Comparison of ENCODE assay signal across 9 cellular contexts in the genomic region with DNA sequence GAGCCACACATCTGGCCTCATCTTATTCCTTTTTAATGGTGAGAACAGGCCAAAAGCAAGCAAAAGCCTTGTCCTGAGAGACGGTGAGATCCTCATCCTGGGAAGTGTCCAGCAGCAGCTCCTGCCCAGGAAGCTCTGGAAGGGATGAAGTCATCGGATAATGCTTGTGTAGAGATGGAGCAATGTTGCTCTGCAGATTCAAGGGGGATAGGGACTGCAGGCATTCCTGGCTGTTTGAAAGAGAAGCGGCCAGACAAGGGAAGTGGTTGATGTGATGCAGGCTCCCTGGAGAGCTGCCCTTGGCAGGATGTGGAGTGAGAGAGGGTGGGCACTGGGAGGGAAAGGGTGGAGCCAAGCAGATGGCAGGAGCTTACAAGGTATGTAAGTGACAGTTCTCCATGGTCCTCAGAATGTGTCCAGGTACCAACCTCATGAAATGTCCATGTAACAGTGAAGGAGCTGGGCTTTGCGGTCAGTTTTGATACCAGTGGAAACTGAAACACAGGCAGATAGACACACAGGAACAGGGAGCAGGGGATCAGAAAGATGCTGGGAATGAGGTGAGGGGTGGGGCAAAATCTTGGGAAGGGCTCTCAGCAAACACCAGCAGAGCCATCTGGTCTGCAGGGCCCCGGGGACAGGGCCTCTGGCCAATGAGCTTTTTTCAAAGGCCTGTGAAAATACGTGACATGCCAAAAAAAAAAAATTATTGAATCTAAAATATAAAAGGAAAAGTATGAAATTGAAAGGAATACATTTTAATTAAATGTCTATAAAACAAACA. TPM values are rescaled to one million over a fixed set of nuclear protein-coding genes. Genes with fewer than 3 reads are reported as not detected.
DNase-seq lines count a peak whose midpoint lies in the region; ATAC-seq, FAIRE-seq and TF ChIP-seq lines count a peak whose summit lies in the region.
"Had no signal": no experiment of that assay in that cellular context is flagged by ENCODE, and none has a peak within 500 bp of the region (broad histone marks: within the 10 kb centered on the region; RNA-seq: fewer than 3 reads in every experiment).

No MANE protein-coding gene starts in this region.

- POLR2A ChIA-PET in PC-3 (lab: Charles Lee; ENCODE audit: unreplicated experiment) = no interaction called here

- H3K4me3 ChIP-seq in PC-3 (ENCODE audit: low read length) = no peak overlapping the region
- H3K4me3 ChIP-seq in foreskin fibroblast (ENCODE audit: low read depth in 1 of 2, low read length in 2 of 2) = no peak overlapping the region
- no peak overlapping the region for H3K4me3 ChIP-seq in sigmoid colon

- H3K79me2 ChIP-seq in PC-3 (ENCODE audit: low read length) = no peaks in the 10 kb centered on the region

- H3K9me2 ChIP-seq in PC-3 (replicated peaks; ENCODE audit: low read length) = no peaks in the 10 kb centered on the region

- BruUV-seq in PC-3 (replicated peaks; lab: Mats Ljungman, UMichigan) = no TSS peak

- H3K4me1 ChIP-seq in PC-3 (ENCODE audit: insufficient read depth, low read length) (peaks cover 5% of the 10 kb centered on the region; the same call in 1 of the 2 replicates), sigmoid colon (peaks cover 0 to 32% (median 30%) of the 10 kb centered on the region in 4 donors)

- TF ChIP-seq CTCF in PC-3 (conservative IDR thresholded peaks at IDR 0.05; ENCODE audit: low read depth, low read length) (no peak), foreskin fibroblast (IDR thresholded peaks at IDR 0.05; ENCODE audit: low read depth, low read length) (no peak), sigmoid colon (IDR thresholded peaks at IDR 0.05) (no peak)

- DNase-seq in H54 (ENCODE audit: insufficient read length, low spot score) (peak; percentile 70), PC-3 (peak; percentile 34), foreskin fibroblast (peak; percentile 91 to 92), sigmoid colon (peak; percentile 89), GM19238 (ENCODE audit: insufficient read length, low spot score) (no peak), NCI-H1092 (lab: John Stamatoyannopoulos, UW) (no peak)
- no peak for DNase-seq in activated CD8-positive, alpha-beta memory T cell treated with anti-CD3 and anti-CD28 coated beads, Interleukin-2, amount 50 U/mL, for 48 hours
- DNase-seq: activated naive CD8-positive, alpha-beta T cell treated with anti-CD3 and anti-CD28 coated beads, Interleukin-2, amount 10 ng/mL, durations not matched to agents 7 days and 5 days had no signal

- H3K9ac ChIP-seq in PC-3 (ENCODE audit: low read length) = no peak overlapping the region

- H3F3A ChIP-seq in PC-3 (ENCODE audit: low read length, unreplicated experiment) = no peaks in the 10 kb centered on the region

- no peaks in the 10 kb centered on the region for H4K20me1 ChIP-seq in PC-3 (ENCODE audit: low read length)

- intact Hi-C loops in PC-3 (cut with micrococcal nuclease) (no loop called here), sigmoid colon (cut with DNase I) (no loop called here)

- no peak overlapping the region for H3K27ac ChIP-seq in PC-3 (ENCODE audit: low read length)
- peak overlapping the region; percentile 73 to 82 (median 74) for H3K27ac ChIP-seq in sigmoid colon

- peak; percentile 58 for ATAC-seq in PC-3
- ATAC-seq in HG02981 (IDR thresholded peaks at IDR 0.05; ENCODE audit: unreplicated experiment) = no peak

- peak; percentile 69 for FAIRE-seq in H54 (lab: Jason Lieb, UNC)

- 56 to 57% methylated on average over 6 of the region's 6 CpGs for WGBS in sigmoid colon, 2 donors

- H3K9me3 ChIP-seq in PC-3 (ENCODE audit: low read length) = no peaks in the 10 kb centered on the region
- H3K9me3 ChIP-seq in sigmoid colon = no peaks in the 10 kb centered on the region

- CTCF ChIA-PET in PC-3 (lab: Charles Lee) = interaction anchor here (1.2 kb wide), 1 partner anchor 42 kb away, joined by 4 read pairs; no protein-coding TSS in a partner anchor

- H3K4me2 ChIP-seq in PC-3 (ENCODE audit: low read length) = no peak overlapping the region

- H3K27me3 ChIP-seq in PC-3 (ENCODE audit: low read length) = no peaks in the 10 kb centered on the region
- H3K27me3 ChIP-seq in sigmoid colon = no peaks in the 10 kb centered on the region

- H2AFZ ChIP-seq in PC-3 (ENCODE audit: low read length) = 0 out of 2 replicates have a peak overlapping the region, but pooled peaks have one; percentile 11

- TF ChIP-seq EP300 in sigmoid colon (IDR thresholded peaks at IDR 0.05) = no peak

- H3K36me3 ChIP-seq in PC-3 (ENCODE audit: low read depth, low read length) = no peaks in the 10 kb centered on the region
- no peaks in the 10 kb centered on the region for H3K36me3 ChIP-seq in sigmoid colon

- TF ChIP-seq POLR2A in H54 (IDR thresholded peaks at IDR 0.05; ENCODE audit: low read depth, low read length) = no peak
- TF ChIP-seq POLR2A in sigmoid colon (IDR thresholded peaks at IDR 0.05) = no peak

RNA-seq across cellular contexts. Expression of a gene that starts 32.2 kb away (rescaled TPM):
- total RNA-seq in PC-3 (2014; rRNA removed) = 9.2 and 11.2 TPM in 2 replicates
- total RNA-seq in sigmoid colon = 10 to 100 TPM in 1 of 4 donors, 1 to 10 TPM in 3; 7.2 to 11.2 (median 8.4) TPM
- 10 to 100 TPM; 14.9 to 32.4 (median 21.6) TPM for polyA plus RNA-seq in sigmoid colon

RNA-seq across cellular contexts. Expression of a gene that starts 46.9 kb away (rescaled TPM):
- 127 and 156 TPM in 2 replicates for total RNA-seq in PC-3 (2014; rRNA removed)
- 1,000 to 10,000 TPM; 2,634 to 4,179 (median 3,850) TPM for total RNA-seq in sigmoid colon
- 100 to 1,000 TPM; 438 to 950 (median 563) TPM for polyA plus RNA-seq in sigmoid colon

Comparison
In these comparisons a context has a peak if more than half of its experiments do, and no peak if none do; other contexts are left out.
1. DNase-seq: peak in H54 (single experiment), PC-3 (single experiment), foreskin fibroblast (2 of 2) and sigmoid colon (single experiment); none in GM19238 (single experiment), activated CD8-positive, alpha-beta memory T cell treated with anti-CD3 and anti-CD28 coated beads, Interleukin-2, amount 50 U/mL, for 48 hours (single experiment) and NCI-H1092 (single experiment).
2. RNA of a gene that starts 46.9 kb away (total RNA-seq): 2,634 to 4,179 TPM in sigmoid colon; 127 to 156 TPM in PC-3; every median in the first group is over 10 times any median in the second.